In the genomic region with DNA sequence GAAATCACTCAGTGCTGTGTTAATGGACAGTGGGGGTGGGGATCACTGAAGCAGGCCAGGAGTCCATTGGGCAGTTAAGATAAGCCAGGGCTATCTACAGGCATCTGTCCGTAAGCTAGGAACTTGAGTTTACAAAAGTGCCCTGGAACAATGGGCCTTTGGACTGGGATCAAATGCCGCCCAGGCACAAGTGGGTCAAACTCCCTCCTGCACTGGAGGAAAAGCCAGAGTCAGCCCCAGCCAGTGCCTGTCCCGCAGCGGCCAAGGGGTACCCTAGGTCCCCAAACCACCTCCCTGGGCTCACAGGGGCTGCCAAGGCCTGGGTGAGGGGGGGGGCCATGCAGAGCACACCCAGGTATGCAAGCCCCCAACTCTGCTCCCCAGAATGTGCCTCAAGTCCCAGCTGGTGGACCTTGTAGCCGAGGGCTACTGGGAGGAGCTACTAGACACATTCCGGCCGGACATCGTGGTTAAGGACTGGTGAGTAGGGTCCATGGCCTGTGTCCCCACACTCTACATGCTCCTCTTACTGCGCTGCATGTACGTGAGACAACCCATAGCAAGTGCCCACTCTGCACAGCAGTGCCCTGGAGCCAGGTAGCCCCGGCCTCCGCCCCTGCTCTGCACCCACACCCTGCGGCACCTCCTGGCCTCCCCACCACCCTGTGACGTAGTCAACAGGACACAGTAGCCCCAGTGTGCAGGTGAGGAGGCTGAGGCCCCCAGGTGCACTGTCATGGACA, we compare ENCODE assay signal across 1 cellular context.
TF ChIP-seq lines count a peak whose summit lies in the region.

No MANE protein-coding gene starts in this region.

TF ChIP-seq in HepG2, 621 proteins besides CTCF, POLR2A, EP300 and RAD21 (continued from another document and continues in another):
- TF ChIP-seq, protein P1, sequence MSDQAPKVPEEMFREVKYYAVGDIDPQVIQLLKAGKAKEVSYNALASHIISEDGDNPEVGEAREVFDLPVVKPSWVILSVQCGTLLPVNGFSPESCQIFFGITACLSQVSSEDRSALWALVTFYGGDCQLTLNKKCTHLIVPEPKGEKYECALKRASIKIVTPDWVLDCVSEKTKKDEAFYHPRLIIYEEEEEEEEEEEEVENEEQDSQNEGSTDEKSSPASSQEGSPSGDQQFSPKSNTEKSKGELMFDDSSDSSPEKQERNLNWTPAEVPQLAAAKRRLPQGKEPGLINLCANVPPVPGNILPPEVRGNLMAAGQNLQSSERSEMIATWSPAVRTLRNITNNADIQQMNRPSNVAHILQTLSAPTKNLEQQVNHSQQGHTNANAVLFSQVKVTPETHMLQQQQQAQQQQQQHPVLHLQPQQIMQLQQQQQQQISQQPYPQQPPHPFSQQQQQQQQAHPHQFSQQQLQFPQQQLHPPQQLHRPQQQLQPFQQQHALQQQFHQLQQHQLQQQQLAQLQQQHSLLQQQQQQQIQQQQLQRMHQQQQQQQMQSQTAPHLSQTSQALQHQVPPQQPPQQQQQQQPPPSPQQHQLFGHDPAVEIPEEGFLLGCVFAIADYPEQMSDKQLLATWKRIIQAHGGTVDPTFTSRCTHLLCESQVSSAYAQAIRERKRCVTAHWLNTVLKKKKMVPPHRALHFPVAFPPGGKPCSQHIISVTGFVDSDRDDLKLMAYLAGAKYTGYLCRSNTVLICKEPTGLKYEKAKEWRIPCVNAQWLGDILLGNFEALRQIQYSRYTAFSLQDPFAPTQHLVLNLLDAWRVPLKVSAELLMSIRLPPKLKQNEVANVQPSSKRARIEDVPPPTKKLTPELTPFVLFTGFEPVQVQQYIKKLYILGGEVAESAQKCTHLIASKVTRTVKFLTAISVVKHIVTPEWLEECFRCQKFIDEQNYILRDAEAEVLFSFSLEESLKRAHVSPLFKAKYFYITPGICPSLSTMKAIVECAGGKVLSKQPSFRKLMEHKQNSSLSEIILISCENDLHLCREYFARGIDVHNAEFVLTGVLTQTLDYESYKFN (CRISPR knock-in tag; conservative IDR thresholded peaks at IDR 0.05), result peak; percentile 95
- TF ChIP-seq NR3C1 (CRISPR knock-in tag; IDR thresholded peaks at IDR 0.05) (no peak), ZBTB38 (CRISPR knock-in tag; IDR thresholded peaks at IDR 0.05) (no peak; the same call in 1 of the 2 replicates), ZFP36L1 (CRISPR knock-in tag; IDR thresholded peaks at IDR 0.05) (peak; percentile 49; the same call in 1 of the 2 replicates), DNMT1 (CRISPR knock-in tag; IDR thresholded peaks at IDR 0.05) (peak; percentile 54; the same call in 1 of the 2 replicates), AGO2 (optimal IDR thresholded peaks at IDR 0.05; ENCODE audit: low read depth, low read length) (peak; percentile 38), THAP11 (CRISPR knock-in tag; IDR thresholded peaks at IDR 0.05) (peak; percentile 38; the same call in 1 of the 2 replicates), YEATS2 (CRISPR knock-in tag; IDR thresholded peaks at IDR 0.05; ENCODE audit: borderline replicate concordance) (no peak), SP5 (CRISPR knock-in tag; IDR thresholded peaks at IDR 0.05; ENCODE audit: borderline replicate concordance, low read depth) (peak; percentile 41; the same call in 1 of the 2 replicates), ZNF281 (CRISPR knock-in tag; IDR thresholded peaks at IDR 0.05; ENCODE audit: borderline replicate concordance) (peak; percentile 94), ZNF619 (CRISPR knock-in tag; IDR thresholded peaks at IDR 0.05) (0 out of 2 replicates have a peak, but pooled peaks have one; percentile 52), ZNF816 (CRISPR knock-in tag; IDR thresholded peaks at IDR 0.05; ENCODE audit: borderline replicate concordance) (no peak), ZNF350 (CRISPR knock-in tag; IDR thresholded peaks at IDR 0.05; ENCODE audit: borderline replicate concordance, low read depth) (peak; percentile 72; the same call in 1 of the 2 replicates), GFI1 (CRISPR knock-in tag; IDR thresholded peaks at IDR 0.05; ENCODE audit: borderline replicate concordance) (0 out of 2 replicates have a peak, but pooled peaks have one; percentile 28), ZSCAN12 (CRISPR knock-in tag; IDR thresholded peaks at IDR 0.05) (no peak), SOX5 (CRISPR knock-in tag; IDR thresholded peaks at IDR 0.05; ENCODE audit: borderline replicate concordance) (peak; percentile 87), SRSF1 (optimal IDR thresholded peaks at IDR 0.05; ENCODE audit: low read depth, low read length) (peak; percentile 46), SP1 (IDR thresholded peaks at IDR 0.05) (no peak), SP1 (CRISPR knock-in tag; IDR thresholded peaks at IDR 0.05) (no peak), SMAD1 (CRISPR knock-in tag; IDR thresholded peaks at IDR 0.05; ENCODE audit: borderline replicate concordance, low read depth) (peak; percentile 78; the same call in 1 of the 2 replicates), RFXAP (CRISPR knock-in tag; IDR thresholded peaks at IDR 0.05; ENCODE audit: borderline replicate concordance) (0 out of 2 replicates have a peak, but pooled peaks have one; percentile 43), MAFK (conservative IDR thresholded peaks at IDR 0.05 in 1 of 2, IDR thresholded peaks at IDR 0.05 in 1 of 2; ENCODE audit: low read length in 2 of 2) (peak in 1 of 2 experiments; percentile 39; a peak in 1 of 4 replicates), ZNF225 (CRISPR knock-in tag; IDR thresholded peaks at IDR 0.05) (no peak), CBX5 (CRISPR knock-in tag; IDR thresholded peaks at IDR 0.05; ENCODE audit: borderline replicate concordance) (peak; percentile 24; the same call in 1 of the 2 replicates), ZNF564 (CRISPR knock-in tag; IDR thresholded peaks at IDR 0.05) (peak; percentile 40; the same call in 1 of the 2 replicates), IKZF1 (IDR thresholded peaks at IDR 0.05) (no peak), ZNF777 (CRISPR knock-in tag; IDR thresholded peaks at IDR 0.05) (no peak; the same call in 1 of the 2 replicates), MAFF (IDR thresholded peaks at IDR 0.05; ENCODE audit: low read depth, low read length) (no peak)
- TF ChIP-seq, protein P2, sequence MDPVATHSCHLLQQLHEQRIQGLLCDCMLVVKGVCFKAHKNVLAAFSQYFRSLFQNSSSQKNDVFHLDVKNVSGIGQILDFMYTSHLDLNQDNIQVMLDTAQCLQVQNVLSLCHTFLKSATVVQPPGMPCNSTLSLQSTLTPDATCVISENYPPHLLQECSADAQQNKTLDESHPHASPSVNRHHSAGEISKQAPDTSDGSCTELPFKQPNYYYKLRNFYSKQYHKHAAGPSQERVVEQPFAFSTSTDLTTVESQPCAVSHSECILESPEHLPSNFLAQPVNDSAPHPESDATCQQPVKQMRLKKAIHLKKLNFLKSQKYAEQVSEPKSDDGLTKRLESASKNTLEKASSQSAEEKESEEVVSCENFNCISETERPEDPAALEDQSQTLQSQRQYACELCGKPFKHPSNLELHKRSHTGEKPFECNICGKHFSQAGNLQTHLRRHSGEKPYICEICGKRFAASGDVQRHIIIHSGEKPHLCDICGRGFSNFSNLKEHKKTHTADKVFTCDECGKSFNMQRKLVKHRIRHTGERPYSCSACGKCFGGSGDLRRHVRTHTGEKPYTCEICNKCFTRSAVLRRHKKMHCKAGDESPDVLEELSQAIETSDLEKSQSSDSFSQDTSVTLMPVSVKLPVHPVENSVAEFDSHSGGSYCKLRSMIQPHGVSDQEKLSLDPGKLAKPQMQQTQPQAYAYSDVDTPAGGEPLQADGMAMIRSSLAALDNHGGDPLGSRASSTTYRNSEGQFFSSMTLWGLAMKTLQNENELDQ (CRISPR knock-in tag; IDR thresholded peaks at IDR 0.05; ENCODE audit: borderline replicate concordance), result no peak
- TF ChIP-seq, protein P3, sequence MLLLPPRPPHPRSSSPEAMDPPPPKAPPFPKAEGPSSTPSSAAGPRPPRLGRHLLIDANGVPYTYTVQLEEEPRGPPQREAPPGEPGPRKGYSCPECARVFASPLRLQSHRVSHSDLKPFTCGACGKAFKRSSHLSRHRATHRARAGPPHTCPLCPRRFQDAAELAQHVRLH (CRISPR knock-in tag; IDR thresholded peaks at IDR 0.05; ENCODE audit: borderline replicate concordance, low read depth), result peak; percentile 51; the same call in 1 of the 2 replicates
- TF ChIP-seq, protein P4, sequence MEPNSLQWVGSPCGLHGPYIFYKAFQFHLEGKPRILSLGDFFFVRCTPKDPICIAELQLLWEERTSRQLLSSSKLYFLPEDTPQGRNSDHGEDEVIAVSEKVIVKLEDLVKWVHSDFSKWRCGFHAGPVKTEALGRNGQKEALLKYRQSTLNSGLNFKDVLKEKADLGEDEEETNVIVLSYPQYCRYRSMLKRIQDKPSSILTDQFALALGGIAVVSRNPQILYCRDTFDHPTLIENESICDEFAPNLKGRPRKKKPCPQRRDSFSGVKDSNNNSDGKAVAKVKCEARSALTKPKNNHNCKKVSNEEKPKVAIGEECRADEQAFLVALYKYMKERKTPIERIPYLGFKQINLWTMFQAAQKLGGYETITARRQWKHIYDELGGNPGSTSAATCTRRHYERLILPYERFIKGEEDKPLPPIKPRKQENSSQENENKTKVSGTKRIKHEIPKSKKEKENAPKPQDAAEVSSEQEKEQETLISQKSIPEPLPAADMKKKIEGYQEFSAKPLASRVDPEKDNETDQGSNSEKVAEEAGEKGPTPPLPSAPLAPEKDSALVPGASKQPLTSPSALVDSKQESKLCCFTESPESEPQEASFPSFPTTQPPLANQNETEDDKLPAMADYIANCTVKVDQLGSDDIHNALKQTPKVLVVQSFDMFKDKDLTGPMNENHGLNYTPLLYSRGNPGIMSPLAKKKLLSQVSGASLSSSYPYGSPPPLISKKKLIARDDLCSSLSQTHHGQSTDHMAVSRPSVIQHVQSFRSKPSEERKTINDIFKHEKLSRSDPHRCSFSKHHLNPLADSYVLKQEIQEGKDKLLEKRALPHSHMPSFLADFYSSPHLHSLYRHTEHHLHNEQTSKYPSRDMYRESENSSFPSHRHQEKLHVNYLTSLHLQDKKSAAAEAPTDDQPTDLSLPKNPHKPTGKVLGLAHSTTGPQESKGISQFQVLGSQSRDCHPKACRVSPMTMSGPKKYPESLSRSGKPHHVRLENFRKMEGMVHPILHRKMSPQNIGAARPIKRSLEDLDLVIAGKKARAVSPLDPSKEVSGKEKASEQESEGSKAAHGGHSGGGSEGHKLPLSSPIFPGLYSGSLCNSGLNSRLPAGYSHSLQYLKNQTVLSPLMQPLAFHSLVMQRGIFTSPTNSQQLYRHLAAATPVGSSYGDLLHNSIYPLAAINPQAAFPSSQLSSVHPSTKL (CRISPR knock-in tag; IDR thresholded peaks at IDR 0.05), result peak; percentile 41; the same call in 1 of the 2 replicates
- TF ChIP-seq, protein P5, sequence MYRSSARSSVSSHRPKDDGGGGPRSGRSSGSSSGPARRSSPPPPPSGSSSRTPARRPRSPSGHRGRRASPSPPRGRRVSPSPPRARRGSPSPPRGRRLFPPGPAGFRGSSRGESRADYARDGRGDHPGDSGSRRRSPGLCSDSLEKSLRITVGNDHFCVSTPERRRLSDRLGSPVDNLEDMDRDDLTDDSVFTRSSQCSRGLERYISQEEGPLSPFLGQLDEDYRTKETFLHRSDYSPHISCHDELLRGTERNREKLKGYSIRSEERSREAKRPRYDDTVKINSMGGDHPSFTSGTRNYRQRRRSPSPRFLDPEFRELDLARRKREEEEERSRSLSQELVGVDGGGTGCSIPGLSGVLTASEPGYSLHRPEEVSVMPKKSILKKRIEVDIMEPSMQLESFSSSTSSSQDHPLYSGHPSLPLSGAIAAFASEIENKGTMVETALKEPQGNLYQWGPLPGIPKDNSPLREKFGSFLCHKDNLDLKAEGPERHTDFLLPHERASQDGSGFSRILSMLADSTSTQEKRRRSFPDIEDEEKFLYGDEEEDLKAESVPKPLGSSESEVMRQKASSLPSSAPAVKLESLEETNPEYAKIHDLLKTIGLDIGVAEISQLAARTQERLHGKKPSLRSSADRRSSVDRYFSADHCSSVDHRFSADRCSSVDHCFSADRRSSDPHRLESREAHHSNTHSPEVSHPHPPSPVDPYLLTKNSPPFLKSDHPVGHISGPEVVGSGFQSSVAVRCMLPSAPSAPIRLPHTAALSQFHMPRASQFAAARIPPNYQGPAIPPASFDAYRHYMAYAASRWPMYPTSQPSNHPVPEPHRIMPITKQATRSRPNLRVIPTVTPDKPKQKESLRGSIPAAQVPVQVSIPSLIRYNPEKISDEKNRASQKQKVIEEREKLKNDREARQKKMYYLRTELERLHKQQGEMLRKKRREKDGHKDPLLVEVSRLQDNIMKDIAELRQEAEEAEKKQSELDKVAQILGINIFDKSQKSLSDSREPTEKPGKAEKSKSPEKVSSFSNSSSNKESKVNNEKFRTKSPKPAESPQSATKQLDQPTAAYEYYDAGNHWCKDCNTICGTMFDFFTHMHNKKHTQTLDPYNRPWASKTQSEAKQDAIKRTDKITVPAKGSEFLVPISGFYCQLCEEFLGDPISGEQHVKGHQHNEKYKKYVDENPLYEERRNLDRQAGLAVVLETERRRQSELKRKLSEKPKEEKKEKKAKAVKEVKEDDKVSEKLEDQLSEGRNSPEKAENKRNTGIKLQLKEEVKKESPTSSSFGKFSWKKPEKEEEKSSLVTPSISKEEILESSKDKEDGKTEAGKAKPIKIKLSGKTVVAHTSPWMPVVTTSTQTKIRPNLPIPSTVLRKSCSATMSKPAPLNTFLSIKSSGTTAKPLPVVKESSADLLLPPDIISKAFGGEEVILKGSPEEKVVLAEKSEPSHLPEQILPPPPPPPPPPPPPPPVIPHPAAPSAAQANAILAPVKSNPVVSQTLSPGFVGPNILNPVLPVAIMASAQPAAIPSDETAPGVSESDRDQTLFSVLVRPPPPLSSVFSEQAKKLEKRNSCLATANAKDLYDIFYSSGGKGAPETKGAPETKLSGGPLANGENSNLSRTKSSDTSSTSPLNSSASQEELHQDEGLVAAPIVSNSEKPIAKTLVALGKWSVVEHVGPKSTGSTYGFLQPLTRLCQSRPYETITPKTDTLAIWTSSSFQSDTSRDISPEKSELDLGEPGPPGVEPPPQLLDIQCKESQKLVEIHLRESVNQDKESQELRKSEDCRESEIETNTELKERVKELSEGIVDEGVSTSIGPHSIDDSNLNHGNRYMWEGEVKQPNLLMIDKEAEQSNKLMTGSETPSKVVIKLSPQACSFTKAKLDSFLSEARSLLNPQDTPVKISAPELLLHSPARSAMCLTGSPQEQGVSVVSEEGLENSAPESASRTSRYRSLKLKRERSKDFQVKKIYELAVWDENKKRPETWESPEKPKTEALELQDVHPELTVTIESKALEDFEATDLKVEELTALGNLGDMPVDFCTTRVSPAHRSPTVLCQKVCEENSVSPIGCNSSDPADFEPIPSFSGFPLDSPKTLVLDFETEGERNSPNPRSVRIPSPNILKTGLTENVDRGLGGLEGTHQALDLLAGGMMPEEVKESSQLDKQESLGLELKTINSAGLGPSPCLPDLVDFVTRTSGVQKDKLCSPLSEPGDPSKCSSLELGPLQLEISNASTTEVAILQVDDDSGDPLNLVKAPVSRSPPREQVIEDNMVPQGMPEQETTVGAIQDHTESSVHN (CRISPR knock-in tag; IDR thresholded peaks at IDR 0.05), result no peak
